In genomic region chr10:27276581-27276980, GRCh38 we compare ENCODE assay signal across 7 cellular contexts.
"Had no signal": no experiment of that assay in that cellular context is flagged by ENCODE, and none has a peak within 500 bp of the region (broad histone marks: within the 10 kb centered on the region; RNA-seq: fewer than 3 reads in every experiment).

No MANE protein-coding gene starts in this region.

- FAIRE-seq: G401.6, GM12878, GM12891, GM12892, GM19239 had no signal

- ATAC-seq: GM12878 had no signal

- DNase-seq: GDM1, GF-D8 had no signal

- H3K4me3 ChIP-seq: GM12878 had no signal
